Comparison of ENCODE assay signal across 10 cellular contexts in genomic region chr6:157428418-157429202, GRCh38. TPM values are rescaled to one million over a fixed set of nuclear protein-coding genes. Genes with fewer than 3 reads are reported as not detected.
A peak's percentile ranks its signal among the peaks of the same experiment; 100 is the strongest.
DNase-seq lines count a peak whose midpoint lies in the region; ATAC-seq and TF ChIP-seq lines count a peak whose summit lies in the region.
"Had no signal": no experiment of that assay in that cellular context is flagged by ENCODE, and none has a peak within 500 bp of the region (broad histone marks: within the 10 kb centered on the region; RNA-seq: fewer than 3 reads in every experiment).

No MANE protein-coding gene starts in this region.

- in situ Hi-C loops in IMR-90 (cut with MboI; ENCODE audit: low sequenced_read_pairs) = no loop called here

- H3K4ac ChIP-seq in IMR-90 (ENCODE audit: low read depth, low read length) = no peak overlapping the region

- H3K27ac ChIP-seq in IMR-90 (ENCODE audit: insufficient read depth, low read length) (no peak overlapping the region), hepatocyte (peak overlapping the region; percentile 82)

- H3K4me2 ChIP-seq in IMR-90 (ENCODE audit: low read depth, low read length) (no peak overlapping the region), hepatocyte (peak overlapping the region; percentile 67)

- H3K9ac ChIP-seq in IMR-90 (ENCODE audit: low read depth, low read length) = no peak overlapping the region

- H2AK9ac ChIP-seq in IMR-90 (replicated peaks; ENCODE audit: low read depth, low read length, poor library complexity) = no peak overlapping the region

- H2AFZ ChIP-seq in IMR-90 (replicated peaks; ENCODE audit: low read length, poor library complexity) (peak overlapping the region; percentile 3), hepatocyte (no peak overlapping the region)

- WGBS in IMR-90 (ENCODE audit: extremely low coverage in 2 of 2, insufficient read length in 1 of 2), 2 experiments = 83% methylated on average over 3 of the region's 21 CpGs; no CpG with 5 or more reads in 1 of the 2 experiments
- WGBS in hepatocyte (ENCODE audit: low lambda C conversion rate, missing lambda C conversion rate) = 52% methylated on average over 20 of the region's 21 CpGs

- no peak overlapping the region for H3K56ac ChIP-seq in IMR-90 (ENCODE audit: extremely low read depth, insufficient read depth, low read length)

- CTCF ChIA-PET in IMR-90 (lab: Yijun Ruan, JAX) = no interaction called here

- no peak for TF ChIP-seq RAD21 in IMR-90 (IDR thresholded peaks at IDR 0.05; ENCODE audit: low read length)

- POLR2A ChIA-PET in IMR-90 (lab: Charles Lee; ENCODE audit: unreplicated experiment) = no interaction called here

- DNase-seq in IMR-90 (peak; percentile 7), activated T-cell treated with anti-CD3 and anti-CD28 coated beads for 4 hours (peak; percentile 30), hepatocyte (ENCODE audit: low spot score) (peak; percentile 75), hepatic stellate cell (ENCODE audit: low spot score) (no peak), AG08395 (ENCODE audit: low spot score) (no peak), DMS114 treated with DMSO at 0.1 percent for 48 hours (lab: John Stamatoyannopoulos, UW; ENCODE audit: unreplicated experiment) (no peak), mucosa of gallbladder (ENCODE audit: low spot score) (no peak)
- DNase-seq in stimulated activated CD4-positive, alpha-beta T cell treated with anti-CD3 and anti-CD28 coated beads, Interleukin-4, amount 100 ng/mL, for 48 hours (ENCODE audit: low read depth in 2 of 2) = peak; percentile 65 to 80
- DNase-seq: GF-D8, posterior cingulate gyrus had no signal

- H2BK5ac ChIP-seq in IMR-90 (ENCODE audit: low read depth, low read length, poor library complexity, severe bottlenecking) = no peak overlapping the region

- no peak overlapping the region for H2AK5ac ChIP-seq in IMR-90 (ENCODE audit: low read depth, low read length)

- no peak overlapping the region for H4K8ac ChIP-seq in IMR-90 (ENCODE audit: low read depth in 2 of 2, low read length in 2 of 2)

- no peaks in the 10 kb centered on the region for H3K36me3 ChIP-seq in IMR-90 (ENCODE audit: control insufficient read depth, insufficient read depth, low read length)
- H3K36me3 ChIP-seq in hepatocyte (replicated peaks; ENCODE audit: insufficient read depth, low read depth) = no peaks in the 10 kb centered on the region

- H2BK20ac ChIP-seq in IMR-90 (ENCODE audit: low read depth, low read length) = no peak overlapping the region

- no peak overlapping the region for H4K5ac ChIP-seq in IMR-90 (ENCODE audit: low read depth, low read length)

- H3K4me1 ChIP-seq in IMR-90 (ENCODE audit: control insufficient read depth, insufficient read depth, low read length) = no peaks in the 10 kb centered on the region
- H3K4me1 ChIP-seq in hepatocyte (ENCODE audit: insufficient read depth) = peaks cover 24% of the 10 kb centered on the region

- dilution Hi-C loops in IMR-90 (cut with HindIII; ENCODE audit: low sequenced_read_pairs, unreplicated experiment) = no loop called here

- no peak for ATAC-seq in IMR-90 (ENCODE audit: low read depth)

- H2BK120ac ChIP-seq in IMR-90 (ENCODE audit: low read depth, low read length) = no peak overlapping the region

- no TSS peak for BruUV-seq in IMR-90 (replicated peaks; lab: Mats Ljungman, UMichigan)

- H3K9me1 ChIP-seq in IMR-90 (ENCODE audit: insufficient read depth, low read length) = peaks cover 6% of the 10 kb centered on the region; the same call in 1 of the 2 replicates

- TF ChIP-seq POLR2A in IMR-90 (IDR thresholded peaks at IDR 0.05; ENCODE audit: low read depth, low read length) = no peak

- no peaks in the 10 kb centered on the region for H3K9me2 ChIP-seq in hepatocyte (replicated peaks; ENCODE audit: insufficient read depth)

- H4K20me1 ChIP-seq in IMR-90 (ENCODE audit: insufficient read depth, low read length) (no peaks in the 10 kb centered on the region), hepatocyte (ENCODE audit: insufficient read depth, poor library complexity, severe bottlenecking) (no peaks in the 10 kb centered on the region)

- intact Hi-C loops in IMR-90 (cut with micrococcal nuclease) = no loop called here

- no peak overlapping the region for H3K23ac ChIP-seq in IMR-90 (ENCODE audit: low read depth, low read length)

- H3K9me3 ChIP-seq in IMR-90 (ENCODE audit: control insufficient read depth, insufficient read depth, low read length) (no peaks in the 10 kb centered on the region), hepatocyte (ENCODE audit: low read depth) (no peaks in the 10 kb centered on the region)

- H3K79me2 ChIP-seq in hepatocyte = peaks cover 54% of the 10 kb centered on the region

- H3K4me3 ChIP-seq in IMR-90 (ENCODE audit: insufficient read depth, low read depth, low read length) (no peak overlapping the region), hepatocyte (no peak overlapping the region)

- no peak overlapping the region for H2BK15ac ChIP-seq in IMR-90 (ENCODE audit: low read depth, low read length)

- H3K14ac ChIP-seq in IMR-90 (replicated peaks; ENCODE audit: low read depth, low read length) = no peak overlapping the region

- TF ChIP-seq CTCF in IMR-90 (conservative IDR thresholded peaks at IDR 0.05; ENCODE audit: low read depth, low read length) (no peak), hepatocyte (IDR thresholded peaks at IDR 0.05; ENCODE audit: poor library complexity) (no peak)

- no peak overlapping the region for H4K91ac ChIP-seq in IMR-90 (ENCODE audit: insufficient read depth, low read depth, low read length)

- H3K27me3 ChIP-seq in IMR-90 (ENCODE audit: control insufficient read depth, insufficient read depth, low read length) = no peaks in the 10 kb centered on the region
- no peaks in the 10 kb centered on the region for H3K27me3 ChIP-seq in hepatocyte

- H3K79me1 ChIP-seq in IMR-90 (ENCODE audit: low read depth in 1 of 2, low read length in 2 of 2) = no peaks in the 10 kb centered on the region

- H3K18ac ChIP-seq in IMR-90 (ENCODE audit: low read depth, low read length) = no peak overlapping the region

TF ChIP-seq in IMR-90, 13 proteins besides CTCF, POLR2A, EP300 and RAD21:
- TF ChIP-seq BHLHE40 (IDR thresholded peaks at IDR 0.05; ENCODE audit: low read depth, low read length) = no peak
- TF ChIP-seq USF2 (IDR thresholded peaks at IDR 0.05; ENCODE audit: low read depth, low read length) = no peak
- no peak for TF ChIP-seq RFX5 (IDR thresholded peaks at IDR 0.05; ENCODE audit: low read depth, low read length)
- no peak for TF ChIP-seq ELK1 (IDR thresholded peaks at IDR 0.05; ENCODE audit: borderline replicate concordance, low read depth, low read length)
- no peak for TF ChIP-seq FOS (IDR thresholded peaks at IDR 0.05; ENCODE audit: low read depth, low read length)
- TF ChIP-seq SMC3 (IDR thresholded peaks at IDR 0.05; ENCODE audit: low read depth, low read length) = no peak
- no peak for TF ChIP-seq CEBPB (IDR thresholded peaks at IDR 0.05; ENCODE audit: low read depth, low read length)
- no peak for TF ChIP-seq MAFK (IDR thresholded peaks at IDR 0.05; ENCODE audit: low read depth, low read length)

RNA-seq across cellular contexts. Expression of gene ZDHHC14, which starts 47.6 kb away (rescaled TPM):
- 0.56 and 0.90 TPM in 2 replicates for total RNA-seq in IMR-90 (2012; rRNA removed)
- polyA plus RNA-seq in IMR-90 (2012; rRNA removed) = 2.0 and 3.0 TPM in 2 replicates
- polyA plus RNA-seq in IMR-90 (2012; cell fraction: cytosol; rRNA removed) = 1.3 and 2.6 TPM in 2 replicates
- 3.0 and 3.8 TPM in 2 replicates for polyA plus RNA-seq in IMR-90 (2012; cell fraction: nucleus; rRNA removed; ENCODE audit: low replicate concordance)
- total RNA-seq in hepatocyte = 11.8 and 17.3 TPM in 2 replicates
- polyA plus RNA-seq in hepatocyte = 20.2 and 25.2 TPM in 2 replicates
- 17.8 TPM for total RNA-seq in mucosa of gallbladder

Comparison
In these comparisons a context has a peak if more than half of its experiments do, and no peak if none do; other contexts are left out.
1. DNase-seq: peak in IMR-90 (single experiment), activated T-cell treated with anti-CD3 and anti-CD28 coated beads for 4 hours (single experiment), hepatocyte (single experiment) and stimulated activated CD4-positive, alpha-beta T cell treated with anti-CD3 and anti-CD28 coated beads, Interleukin-4, amount 100 ng/mL, for 48 hours (2 of 2); none in hepatic stellate cell (single experiment), AG08395 (single experiment), DMS114 treated with DMSO at 0.1 percent for 48 hours (single experiment) and mucosa of gallbladder (single experiment).